Comparison of ENCODE assay signal across 20 cellular contexts in genomic region chr4:152089564-152089963, GRCh38.
DNase-seq lines count a peak whose midpoint lies in the region; ATAC-seq lines count a peak whose summit lies in the region.
"Had no signal": no experiment of that assay in that cellular context is flagged by ENCODE, and none has a peak within 500 bp of the region (broad histone marks: within the 10 kb centered on the region; RNA-seq: fewer than 3 reads in every experiment).

No MANE protein-coding gene starts in this region.

- no peak overlapping the region for H3K4me3 ChIP-seq in naive thymus-derived CD4-positive, alpha-beta T cell (ENCODE audit: low read length)
- H3K4me3 ChIP-seq: GM12878, K562 had no signal

- no peak overlapping the region for H3K27ac ChIP-seq in naive thymus-derived CD4-positive, alpha-beta T cell (ENCODE audit: low read depth, low read length)
- H3K27ac ChIP-seq: 22Rv1, HL-60 had no signal

- H3K36me3 Mint-ChIP-seq in T-helper 1 cell treated with Interleukin-12 subunit alpha and Interleukin-12 subunit beta and Interleukin-4 antibody, amounts not matched to agents 30 μg/mL and 1 μg/mL, for 36 hours (ENCODE audit: low read depth), result peaks cover 9% of the 10 kb centered on the region
- peaks cover 0 to 25% (median 0%) of the 10 kb centered on the region in 5 donors for H3K36me3 Mint-ChIP-seq in naive thymus-derived CD4-positive, alpha-beta T cell
- no peaks in the 10 kb centered on the region for H3K36me3 Mint-ChIP-seq in stimulated activated effector memory CD8-positive, alpha-beta T cell treated with anti-CD3 and anti-CD28 coated beads, Interleukin-12 subunit alpha, Interleukin-12 subunit beta, amount 100 ng/mL, for 72 hours

- ATAC-seq in naive thymus-derived CD4-positive, alpha-beta T cell, result no peak
- ATAC-seq in stimulated activated effector memory CD8-positive, alpha-beta T cell treated with anti-CD3 and anti-CD28 coated beads, Interleukin-12 subunit alpha, Interleukin-12 subunit beta, amount 100 ng/mL, for 72 hours, result no peak
- ATAC-seq: GM12878, HCT116, K562, PC-3 had no signal

- CTCF ChIA-PET in naive thymus-derived CD4-positive, alpha-beta T cell (lab: Charles Lee), result interaction anchor here (1.5 kb wide), 1 partner anchor 11 kb away, joined by 5 read pairs; no protein-coding TSS in a partner anchor

- no peaks in the 10 kb centered on the region for H3K27me3 Mint-ChIP-seq in T-helper 1 cell treated with Interleukin-12 subunit alpha and Interleukin-12 subunit beta and Interleukin-4 antibody, amounts not matched to agents 30 μg/mL and 1 μg/mL, for 36 hours (ENCODE audit: low read depth)
- H3K27me3 Mint-ChIP-seq in naive thymus-derived CD4-positive, alpha-beta T cell, result no peaks in the 10 kb centered on the region

- H3K27ac Mint-ChIP-seq in T-helper 1 cell treated with Interleukin-12 subunit alpha and Interleukin-12 subunit beta and Interleukin-4 antibody, amounts not matched to agents 30 μg/mL and 1 μg/mL, for 36 hours, result peak overlapping the region; percentile 12
- H3K27ac Mint-ChIP-seq in naive thymus-derived CD4-positive, alpha-beta T cell, result peak overlapping the region in 7 of 9 donors; percentile 42 to 83 (median 68)
- H3K27ac Mint-ChIP-seq in stimulated activated effector memory CD8-positive, alpha-beta T cell treated with anti-CD3 and anti-CD28 coated beads, Interleukin-12 subunit alpha, Interleukin-12 subunit beta, amount 100 ng/mL, for 72 hours, result no peak overlapping the region

- H3K4me1 Mint-ChIP-seq in T-helper 1 cell treated with Interleukin-12 subunit alpha and Interleukin-12 subunit beta and Interleukin-4 antibody, amounts not matched to agents 30 μg/mL and 1 μg/mL, for 36 hours (ENCODE audit: low read depth), result peaks cover 41% of the 10 kb centered on the region
- H3K4me1 Mint-ChIP-seq in naive thymus-derived CD4-positive, alpha-beta T cell, result peaks cover 29 to 88% (median 73%) of the 10 kb centered on the region in 7 donors
- peaks cover 19% of the 10 kb centered on the region for H3K4me1 Mint-ChIP-seq in stimulated activated effector memory CD8-positive, alpha-beta T cell treated with anti-CD3 and anti-CD28 coated beads, Interleukin-12 subunit alpha, Interleukin-12 subunit beta, amount 100 ng/mL, for 72 hours

- peaks cover 0 to 41% of the 10 kb centered on the region in 2 donors for H3K4me1 ChIP-seq in naive thymus-derived CD4-positive, alpha-beta T cell (ENCODE audit: control insufficient read depth in 2 of 2, insufficient read depth in 2 of 2, low read length in 2 of 2)
- H3K4me1 ChIP-seq: Caco-2 had no signal

- no peaks in the 10 kb centered on the region for H3K9me3 ChIP-seq in naive thymus-derived CD4-positive, alpha-beta T cell (ENCODE audit: control insufficient read depth in 2 of 3, low read length in 3 of 3)
- H3K9me3 ChIP-seq: Caco-2, SK-N-SH had no signal

- no peaks in the 10 kb centered on the region for H3K27me3 ChIP-seq in naive thymus-derived CD4-positive, alpha-beta T cell (ENCODE audit: control insufficient read depth in 2 of 2, insufficient read depth in 2 of 2, low read length in 2 of 2)

- DNase-seq in T-helper 1 cell, result no peak
- peak; percentile 14 for DNase-seq in NCI-H2227 (lab: John Stamatoyannopoulos, UW; ENCODE audit: unreplicated experiment)
- peak; percentile 43 for DNase-seq in cerebellum (ENCODE audit: low spot score)
- no peak for DNase-seq in naive thymus-derived CD4-positive, alpha-beta T cell
- no peak for DNase-seq in occipital lobe (lab: John Stamatoyannopoulos, UW)
- DNase-seq in stimulated activated effector memory CD8-positive, alpha-beta T cell treated with anti-CD3 and anti-CD28 coated beads, Interleukin-12 subunit alpha, Interleukin-12 subunit beta, amount 100 ng/mL, for 72 hours (ENCODE audit: low spot score in 2 of 2), result no peak
- no peak for DNase-seq in stimulated activated naive CD4-positive, alpha-beta T cell treated with Interleukin-2 at 50 U/mL for 16 hours (lab: John Stamatoyannopoulos, UW)
- DNase-seq: Caco-2, NCI-H1048, NCI-H146, NCI-H2081 treated with DMSO at 0.1 percent for 48 hours, NCI-H226, PC-3, SK-N-SH had no signal

- H3K9me3 Mint-ChIP-seq in T-helper 1 cell treated with Interleukin-12 subunit alpha and Interleukin-12 subunit beta and Interleukin-4 antibody, amounts not matched to agents 30 μg/mL and 1 μg/mL, for 36 hours, result peaks cover 3% of the 10 kb centered on the region
- H3K9me3 Mint-ChIP-seq in naive thymus-derived CD4-positive, alpha-beta T cell, result peaks cover 0 to 2% (median 0%) of the 10 kb centered on the region in 11 donors
- H3K9me3 Mint-ChIP-seq in stimulated activated effector memory CD8-positive, alpha-beta T cell treated with anti-CD3 and anti-CD28 coated beads, Interleukin-12 subunit alpha, Interleukin-12 subunit beta, amount 100 ng/mL, for 72 hours, result no peaks in the 10 kb centered on the region

- no peak overlapping the region for H3K4me3 Mint-ChIP-seq in T-helper 1 cell treated with Interleukin-12 subunit alpha and Interleukin-12 subunit beta and Interleukin-4 antibody, amounts not matched to agents 30 μg/mL and 1 μg/mL, for 36 hours
- peak overlapping the region in 3 of 10 donors; percentile 26 to 49 (median 37) for H3K4me3 Mint-ChIP-seq in naive thymus-derived CD4-positive, alpha-beta T cell
- H3K4me3 Mint-ChIP-seq in stimulated activated effector memory CD8-positive, alpha-beta T cell treated with anti-CD3 and anti-CD28 coated beads, Interleukin-12 subunit alpha, Interleukin-12 subunit beta, amount 100 ng/mL, for 72 hours, result no peak overlapping the region

- intact Hi-C loops in naive thymus-derived CD4-positive, alpha-beta T cell (cut with micrococcal nuclease), result no loop called here

- no peaks in the 10 kb centered on the region for H3K36me3 ChIP-seq in naive thymus-derived CD4-positive, alpha-beta T cell (ENCODE audit: control insufficient read depth in 2 of 3, insufficient read depth in 3 of 3, low read length in 3 of 3)

- POLR2A ChIA-PET in naive thymus-derived CD4-positive, alpha-beta T cell (lab: Charles Lee), result interaction anchor here (0.6 to 6.0 kb wide), 6 partner anchors 10 to 339 kb away, joined by 3 to 39 read pairs (median 4); no protein-coding TSS in a partner anchor

Comparison
In these comparisons a context has a peak if more than half of its experiments do, and no peak if none do; other contexts are left out.
1. DNase-seq: peak in NCI-H2227 (single experiment) and cerebellum (single experiment); none in T-helper 1 cell (0 of 5), naive thymus-derived CD4-positive, alpha-beta T cell (0 of 9), occipital lobe (single experiment), stimulated activated effector memory CD8-positive, alpha-beta T cell treated with anti-CD3 and anti-CD28 coated beads, Interleukin-12 subunit alpha, Interleukin-12 subunit beta, amount 100 ng/mL, for 72 hours (0 of 2) and stimulated activated naive CD4-positive, alpha-beta T cell treated with Interleukin-2 at 50 U/mL for 16 hours (single experiment).